8 cellular contexts compared by ENCODE assay signal in genomic region chr13:73967397-73968165, GRCh38.
DNase-seq lines count a peak whose midpoint lies in the region; ATAC-seq and TF ChIP-seq lines count a peak whose summit lies in the region.

No MANE protein-coding gene starts in this region.

- ATAC-seq in GM18520 (IDR thresholded peaks at IDR 0.05; ENCODE audit: unreplicated experiment) (peak; percentile 100), GM21515 (IDR thresholded peaks at IDR 0.05; ENCODE audit: unreplicated experiment) (peak; percentile 99), HG03139 (IDR thresholded peaks at IDR 0.05; ENCODE audit: unreplicated experiment) (peak; percentile 100)

- intact Hi-C loops in breast epithelium (cut with DNase I; ENCODE audit: low total_unique reads): no loop called here

- no peaks in the 10 kb centered on the region for H3K27me3 ChIP-seq in breast epithelium

- H3K36me3 ChIP-seq in breast epithelium: no peaks in the 10 kb centered on the region

- no peaks in the 10 kb centered on the region for H3K4me1 ChIP-seq in breast epithelium

- no peak for TF ChIP-seq CTCF in breast epithelium (IDR thresholded peaks at IDR 0.05)

- H3K9me3 ChIP-seq in breast epithelium: no peaks in the 10 kb centered on the region

- TF ChIP-seq POLR2A in breast epithelium (IDR thresholded peaks at IDR 0.05): no peak

- H3K4me3 ChIP-seq in breast epithelium: no peak overlapping the region

- DNase-seq in iris pigment epithelial cell (ENCODE audit: low read depth): peak; percentile 14
- DNase-seq in mucosa of gallbladder (ENCODE audit: low spot score): no peak
- DNase-seq in DMS114 treated with DMSO at 0.1 percent for 48 hours (lab: John Stamatoyannopoulos, UW; ENCODE audit: unreplicated experiment): no peak
- no peak for DNase-seq in breast epithelium (ENCODE audit: low spot score in 2 of 2)
- DNase-seq in NCI-H2081 (lab: John Stamatoyannopoulos, UW): no peak

- no peak overlapping the region for H3K27ac ChIP-seq in breast epithelium
